In genomic region chr1:158203693-158204457, GRCh38 we compare ENCODE assay signal across 9 cellular contexts. TPM values are rescaled to one million over a fixed set of nuclear protein-coding genes. Genes with fewer than 3 reads are reported as not detected.
DNase-seq lines count a peak whose midpoint lies in the region; ATAC-seq, FAIRE-seq and TF ChIP-seq lines count a peak whose summit lies in the region.
"Had no signal": no experiment of that assay in that cellular context is flagged by ENCODE, and none has a peak within 500 bp of the region (broad histone marks: within the 10 kb centered on the region; RNA-seq: fewer than 3 reads in every experiment).

No MANE protein-coding gene starts in this region.

- ATAC-seq in GM18870 (IDR thresholded peaks at IDR 0.05; ENCODE audit: unreplicated experiment), result no peak

- H3K79me2 ChIP-seq in endothelial cell of umbilical vein (ENCODE audit: control insufficient read depth, insufficient read depth, low read length), result no peaks in the 10 kb centered on the region

- H3K27me3 Mint-ChIP-seq in CD14-positive monocyte (ENCODE audit: low read depth in 3 of 3), result peaks cover 20 to 30% (median 23%) of the 10 kb centered on the region in 3 donors
- peaks cover 14% of the 10 kb centered on the region for H3K27me3 Mint-ChIP-seq in nephron (ENCODE audit: low read depth)

- H2AFZ ChIP-seq in endothelial cell of umbilical vein (ENCODE audit: low read depth, low read length), result peak overlapping the region; percentile 15

- intact Hi-C loops in CD14-positive monocyte (cut with micrococcal nuclease), result loop anchor here in 1 of 2 donors (10.0 kb wide), 1 partner anchor 291 kb away; no protein-coding TSS in a partner anchor
- intact Hi-C loops in endothelial cell of umbilical vein (cut with micrococcal nuclease), result loop anchor here (1.0 kb wide), 2 partner anchors 794 to 868 kb away; no protein-coding TSS in a partner anchor

- H3K4me2 ChIP-seq in endothelial cell of umbilical vein (ENCODE audit: insufficient read depth, low read length), result no peak overlapping the region

- in situ Hi-C loops in SK-MEL-5 (cut with HindIII; ENCODE audit: low pct_unique_long_range_greater_than_20kb, low sequenced_read_pairs), result no loop called here

- no peaks in the 10 kb centered on the region for H3K9me1 ChIP-seq in endothelial cell of umbilical vein (replicated peaks; ENCODE audit: control insufficient read depth, extremely low read depth, insufficient read depth, low read length)

- CTCF ChIA-PET in endothelial cell of umbilical vein (lab: Charles Lee), result interaction anchor here (0.8 to 4.7 kb wide), 36 partner anchors 9 to 1803 kb away, joined by 3 to 131 read pairs (median 6); partner anchors contain the start of genes CD1D and IFI16

- TF ChIP-seq POLR2A in GM12891 (IDR thresholded peaks at IDR 0.05; ENCODE audit: low read depth, low read length), result no peak
- no peak for TF ChIP-seq POLR2A in endothelial cell of umbilical vein (IDR thresholded peaks at IDR 0.05; ENCODE audit: low read depth, low read length)

- dilution Hi-C loops in endothelial cell of umbilical vein (cut with MboI; ENCODE audit: extremely low pct_ligation_motif_present, low sequenced_read_pairs), result no loop called here

- POLR2A ChIA-PET in endothelial cell of umbilical vein (lab: Charles Lee), result interaction anchor here (1.7 kb wide), 1 partner anchor 795 kb away, joined by 4 read pairs; no protein-coding TSS in a partner anchor

- DNase-seq in CD14-positive monocyte (ENCODE audit: low spot score) (no peak), GM12891 (ENCODE audit: insufficient read length, low spot score) (no peak), SK-MEL-5 (ENCODE audit: low read depth, low spot score) (peak; percentile 80), endothelial cell of umbilical vein (ENCODE audit: low read depth, low spot score) (peak; percentile 70), UCSD-AML1 (lab: John Stamatoyannopoulos, UW; ENCODE audit: unreplicated experiment) (no peak)

- H3K36me3 Mint-ChIP-seq in CD14-positive monocyte (no peaks in the 10 kb centered on the region), nephron (ENCODE audit: low read depth) (no peaks in the 10 kb centered on the region)
- H3K36me3 Mint-ChIP-seq: activated naive CD4-positive, alpha-beta T cell treated with anti-CD3 and anti-CD28 coated beads, Interleukin-2, amount 50 U/mL, for 24 hours had no signal

- no peak for TF ChIP-seq EP300 in Ishikawa (IDR thresholded peaks at IDR 0.05; ENCODE audit: borderline replicate concordance)

- H3K4me1 ChIP-seq in endothelial cell of umbilical vein (ENCODE audit: control insufficient read depth, extremely low read depth, insufficient read depth, low read length), result peaks cover 5% of the 10 kb centered on the region

- H3K9me3 Mint-ChIP-seq in CD14-positive monocyte, result peaks cover 3 to 23% (median 10%) of the 10 kb centered on the region in 7 donors
- peaks cover 4% of the 10 kb centered on the region for H3K9me3 Mint-ChIP-seq in nephron
- H3K9me3 Mint-ChIP-seq: activated naive CD4-positive, alpha-beta T cell treated with anti-CD3 and anti-CD28 coated beads, Interleukin-2, amount 50 U/mL, for 24 hours had no signal

- TF ChIP-seq CTCF in CD14-positive monocyte (IDR thresholded peaks at IDR 0.05) (peak; percentile 97), endothelial cell of umbilical vein (IDR thresholded peaks at IDR 0.05; ENCODE audit: extremely low read depth in 1 of 2, insufficient read depth in 1 of 2, low read depth in 1 of 2, low read length in 2 of 2) (peak; percentile 59 to 63), nephron (IDR thresholded peaks at IDR 0.05; ENCODE audit: unreplicated experiment in 3 of 3) (peak; percentile 75 to 88 (median 87))

- H4K20me1 ChIP-seq in endothelial cell of umbilical vein (replicated peaks; ENCODE audit: control insufficient read depth, extremely low read depth, insufficient read depth, low read length), result no peaks in the 10 kb centered on the region

- H3K9ac ChIP-seq in endothelial cell of umbilical vein (replicated peaks; ENCODE audit: extremely low read depth, insufficient read depth, low read length), result no peak overlapping the region

- H3K4me3 ChIP-seq in endothelial cell of umbilical vein (replicated peaks in 1 of 3; ENCODE audit: insufficient read depth in 1 of 3, low read depth in 1 of 3, low read length in 3 of 3), result no peak overlapping the region

- H3K27ac ChIP-seq in endothelial cell of umbilical vein (ENCODE audit: insufficient read depth, low read depth, low read length), result no peak overlapping the region

- no peaks in the 10 kb centered on the region for H3K9me3 ChIP-seq in endothelial cell of umbilical vein (replicated peaks; ENCODE audit: control insufficient read depth, insufficient read depth, low read length)

- no peaks in the 10 kb centered on the region for H3K36me3 ChIP-seq in endothelial cell of umbilical vein (ENCODE audit: control insufficient read depth in 2 of 2, extremely low read depth in 1 of 2, insufficient read depth in 2 of 2, low read length in 2 of 2)

- peak overlapping the region in 1 of 7 donors; percentile 63 for H3K27ac Mint-ChIP-seq in CD14-positive monocyte
- no peak overlapping the region for H3K27ac Mint-ChIP-seq in nephron
- H3K27ac Mint-ChIP-seq: activated naive CD4-positive, alpha-beta T cell treated with anti-CD3 and anti-CD28 coated beads, Interleukin-2, amount 50 U/mL, for 24 hours had no signal

- TF ChIP-seq RAD21 in Ishikawa (IDR thresholded peaks at IDR 0.05; ENCODE audit: low read depth), result peak; percentile 73

- H3K27me3 ChIP-seq in endothelial cell of umbilical vein (ENCODE audit: control insufficient read depth in 2 of 2, insufficient read depth in 2 of 2, low read length in 2 of 2), result peaks cover 0 to 16% of the 10 kb centered on the region in 2 experiments

- H3K4me1 Mint-ChIP-seq in CD14-positive monocyte, result peaks cover 22% of the 10 kb centered on the region
- no peaks in the 10 kb centered on the region for H3K4me1 Mint-ChIP-seq in nephron

- no TSS peak for BruUV-seq in endothelial cell of umbilical vein (replicated peaks; lab: Mats Ljungman, UMichigan)

- H3K4me3 Mint-ChIP-seq in CD14-positive monocyte (peak overlapping the region in 1 of 2 donors; percentile 68), nephron (peak overlapping the region in 2 of 3 experiments; percentile 55 to 59)
- H3K4me3 Mint-ChIP-seq: activated naive CD4-positive, alpha-beta T cell treated with anti-CD3 and anti-CD28 coated beads, Interleukin-2, amount 50 U/mL, for 24 hours had no signal

- peak; percentile 91 for FAIRE-seq in GM12891 (lab: Jason Lieb, UNC)
- FAIRE-seq in endothelial cell of umbilical vein (lab: Jason Lieb, UNC), result no peak

TF ChIP-seq in GM12891, 5 proteins besides CTCF, POLR2A, EP300 and RAD21:
- TF ChIP-seq POLR2AphosphoS5 (IDR thresholded peaks at IDR 0.05; ENCODE audit: low read depth, low read length) (no peak), PAX5 (IDR thresholded peaks at IDR 0.05; ENCODE audit: insufficient read depth, low read length, severe bottlenecking) (no peak), SPI1 (IDR thresholded peaks at IDR 0.05; ENCODE audit: low read depth, low read length) (no peak), POU2F2 (IDR thresholded peaks at IDR 0.05; ENCODE audit: low read depth, low read length) (no peak), TAF1 (IDR thresholded peaks at IDR 0.05; ENCODE audit: low read depth, low read length) (no peak)

TF ChIP-seq in Ishikawa, 13 proteins besides CTCF, POLR2A, EP300 and RAD21 (continues in another document):
- no peak for TF ChIP-seq TCF12 (IDR thresholded peaks at IDR 0.05; ENCODE audit: low read depth)
- no peak for TF ChIP-seq FOXM1 (IDR thresholded peaks at IDR 0.05; ENCODE audit: borderline replicate concordance, low read depth)
- TF ChIP-seq CREB1 (IDR thresholded peaks at IDR 0.05; ENCODE audit: low read depth), result no peak
- no peak for TF ChIP-seq YY1 (IDR thresholded peaks at IDR 0.05; ENCODE audit: low read depth)
- TF ChIP-seq EGR1 (IDR thresholded peaks at IDR 0.05), result no peak
- no peak for TF ChIP-seq TAF1 (IDR thresholded peaks at IDR 0.05; ENCODE audit: low read depth)

TF ChIP-seq in endothelial cell of umbilical vein, 7 proteins besides CTCF, POLR2A, EP300 and RAD21 (continues in another document):
- TF ChIP-seq MYC (IDR thresholded peaks at IDR 0.05; ENCODE audit: low read depth, low read length) (no peak), JUN (IDR thresholded peaks at IDR 0.05; ENCODE audit: borderline replicate concordance, insufficient read depth, insufficient read length, low read depth) (no peak), MAX (IDR thresholded peaks at IDR 0.05; ENCODE audit: insufficient read depth, insufficient read length) (no peak), EZH2 (IDR thresholded peaks at IDR 0.05; ENCODE audit: borderline replicate concordance, low read depth, low read length, severe bottlenecking) (no peak)

RNA-seq across cellular contexts. Expression of gene CD1D, which starts 23.2 kb away (rescaled TPM):
- 100 to 1,000 TPM; 121 to 134 TPM for polyA plus RNA-seq in CD14-positive monocyte
- polyA plus RNA-seq in GM12891 (2012; ENCODE audit: low read depth, missing spikeins), result 1.8 TPM
- total RNA-seq in SK-MEL-5 (2014; rRNA removed; shearing (Covaris generic)), result not detected in 2 replicates
- not detected in 2 replicates for polyA plus RNA-seq in SK-MEL-5 (2015; cell fraction: cytosol; rRNA removed)
- polyA plus RNA-seq in SK-MEL-5 (2015; cell fraction: nucleus; rRNA removed), result not detected in 2 replicates
- total RNA-seq in endothelial cell of umbilical vein, result not detected in 2 replicates
- polyA plus RNA-seq in endothelial cell of umbilical vein, result not detected in 2 replicates
- not detected in 2 replicates for polyA plus RNA-seq in endothelial cell of umbilical vein (2011; cell fraction: cytosol; rRNA removed)
- not detected in 2 replicates for polyA plus RNA-seq in endothelial cell of umbilical vein (2011; cell fraction: nucleus; rRNA removed)
- not detected in 2 replicates for polyA plus RNA-seq in endothelial cell of umbilical vein (2012)
- not detected in 2 replicates for polyA minus RNA-seq in endothelial cell of umbilical vein
- not detected for polyA minus RNA-seq in endothelial cell of umbilical vein (2011; cell fraction: cytosol; rRNA and poly(A)+ RNA removed)
- polyA minus RNA-seq in endothelial cell of umbilical vein (2011; cell fraction: nucleus; rRNA and poly(A)+ RNA removed), result not detected in 2 replicates

RNA-seq across cellular contexts. Expression of gene CD1A, which starts 50.3 kb away (rescaled TPM):
- polyA plus RNA-seq in CD14-positive monocyte, result 1 to 10 TPM; 7.7 to 7.8 TPM
- polyA plus RNA-seq in GM12891 (2012; ENCODE audit: low read depth, missing spikeins), result 0.63 TPM
- total RNA-seq in SK-MEL-5 (2014; rRNA removed; shearing (Covaris generic)), result not detected in 2 replicates
- polyA plus RNA-seq in SK-MEL-5 (2015; cell fraction: cytosol; rRNA removed), result not detected in 2 replicates
- polyA plus RNA-seq in SK-MEL-5 (2015; cell fraction: nucleus; rRNA removed), result not detected in 2 replicates
- not detected in 2 replicates for total RNA-seq in endothelial cell of umbilical vein
- polyA plus RNA-seq in endothelial cell of umbilical vein, result not detected in 2 replicates
- polyA plus RNA-seq in endothelial cell of umbilical vein (2011; cell fraction: cytosol; rRNA removed), result not detected in 2 replicates
- not detected in 2 replicates for polyA plus RNA-seq in endothelial cell of umbilical vein (2011; cell fraction: nucleus; rRNA removed)
- not detected in 2 replicates for polyA plus RNA-seq in endothelial cell of umbilical vein (2012)
- not detected in 2 replicates for polyA minus RNA-seq in endothelial cell of umbilical vein
- polyA minus RNA-seq in endothelial cell of umbilical vein (2011; cell fraction: cytosol; rRNA and poly(A)+ RNA removed), result not detected
- polyA minus RNA-seq in endothelial cell of umbilical vein (2011; cell fraction: nucleus; rRNA and poly(A)+ RNA removed), result not detected in 2 replicates

Comparison
In these comparisons a context has a peak if more than half of its experiments do, and no peak if none do; other contexts are left out.
1. DNase-seq: peak in SK-MEL-5 (single experiment) and endothelial cell of umbilical vein (single experiment); none in CD14-positive monocyte (single experiment), GM12891 (single experiment) and UCSD-AML1 (single experiment).
2. Peak in every context shown above with its lines, with median percentiles within 50 percentile points of each other: CTCF ChIP-seq.